16 cellular contexts compared by ENCODE assay signal in genomic region chr5:111830333-111830732, GRCh38.
DNase-seq lines count a peak whose midpoint lies in the region; ATAC-seq and TF ChIP-seq lines count a peak whose summit lies in the region.
"Had no signal": no experiment of that assay in that cellular context is flagged by ENCODE, and none has a peak within 500 bp of the region (broad histone marks: within the 10 kb centered on the region; RNA-seq: fewer than 3 reads in every experiment).

No MANE protein-coding gene starts in this region.

- no peak overlapping the region for H3K27ac Mint-ChIP-seq in mesothelial cell of epicardium
- H3K27ac Mint-ChIP-seq: activated CD4-positive, alpha-beta T cell treated with anti-CD3 and anti-CD28 coated beads, Interleukin-2, amount 10 ng/mL, durations not matched to agents 24 days and 14 days; CD4-positive, alpha-beta T cell had no signal

- peak overlapping the region; percentile 35 for H3K4me2 ChIP-seq in BLaER1

- ATAC-seq in HG03108 (IDR thresholded peaks at IDR 0.05; ENCODE audit: unreplicated experiment), result no peak
- no peak for ATAC-seq in upper lobe of right lung
- ATAC-seq: gastrocnemius medialis, left colon had no signal

- H3K27me3 ChIP-seq in BLaER1 (no peaks in the 10 kb centered on the region), upper lobe of right lung (no peaks in the 10 kb centered on the region)
- H3K27me3 ChIP-seq: gastrocnemius medialis had no signal

- no peaks in the 10 kb centered on the region for H3K27me3 Mint-ChIP-seq in mesothelial cell of epicardium (ENCODE audit: low read depth)
- H3K27me3 Mint-ChIP-seq: CD4-positive, alpha-beta T cell had no signal

- H3K27ac ChIP-seq in BLaER1, result no peak overlapping the region
- H3K27ac ChIP-seq in upper lobe of right lung, result no peak overlapping the region
- H3K27ac ChIP-seq: gastrocnemius medialis had no signal

- no peaks in the 10 kb centered on the region for H3K36me3 Mint-ChIP-seq in mesothelial cell of epicardium

- H3K9me3 Mint-ChIP-seq in mesothelial cell of epicardium, result peaks cover 3% of the 10 kb centered on the region
- H3K9me3 Mint-ChIP-seq: activated CD4-positive, alpha-beta T cell treated with anti-CD3 and anti-CD28 coated beads, Interleukin-2, amount 10 ng/mL, durations not matched to agents 24 days and 14 days; CD4-positive, alpha-beta T cell had no signal

- no peak overlapping the region for H3K4me3 ChIP-seq in BLaER1
- H3K4me3 ChIP-seq in foreskin fibroblast (ENCODE audit: low read depth in 1 of 2, low read length in 2 of 2), result no peak overlapping the region
- no peak overlapping the region for H3K4me3 ChIP-seq in upper lobe of right lung
- H3K4me3 ChIP-seq: gastrocnemius medialis had no signal

- H3K36me3 ChIP-seq in BLaER1 (no peaks in the 10 kb centered on the region), upper lobe of right lung (no peaks in the 10 kb centered on the region)
- H3K36me3 ChIP-seq: gastrocnemius medialis had no signal

- H3K4me1 ChIP-seq in BLaER1 (peaks cover 13% of the 10 kb centered on the region), upper lobe of right lung (no peaks in the 10 kb centered on the region)
- H3K4me1 ChIP-seq: gastrocnemius medialis had no signal

- DNase-seq in HS-27A (ENCODE audit: low read depth) (peak; percentile 59), SW480 (ENCODE audit: low spot score) (peak; percentile 98), foreskin fibroblast (peak; percentile 37 to 63), NCI-H524 (lab: John Stamatoyannopoulos, UW) (no peak), mesothelial cell of epicardium (ENCODE audit: low spot score in 2 of 2, unreplicated experiment in 2 of 2) (no peak), upper lobe of right lung (no peak)
- DNase-seq: activated CD4-positive, alpha-beta T cell treated with anti-CD3 and anti-CD28 coated beads, Interleukin-2, amount 10 ng/mL, durations not matched to agents 24 days and 14 days; CD4-positive, alpha-beta T cell; gastrocnemius medialis; GOT3; Kasumi-1; left colon; NCI-H526 treated with DMSO at 0.1 percent for 48 hours; SW 1271 had no signal

- intact Hi-C loops in upper lobe of right lung (cut with DNase I), result no loop called here

- H4K20me1 ChIP-seq in BLaER1, result no peaks in the 10 kb centered on the region

- TF ChIP-seq CTCF in foreskin fibroblast (IDR thresholded peaks at IDR 0.05; ENCODE audit: low read depth, low read length) (no peak), mesothelial cell of epicardium (IDR thresholded peaks at IDR 0.05; ENCODE audit: unreplicated experiment) (no peak), upper lobe of right lung (IDR thresholded peaks at IDR 0.05) (no peak)

- H3K9me3 ChIP-seq in BLaER1 (peaks cover 19% of the 10 kb centered on the region), upper lobe of right lung (no peaks in the 10 kb centered on the region)
- H3K9me3 ChIP-seq: gastrocnemius medialis had no signal

- peaks cover 8% of the 10 kb centered on the region for H3K4me1 Mint-ChIP-seq in mesothelial cell of epicardium
- H3K4me1 Mint-ChIP-seq: activated CD4-positive, alpha-beta T cell treated with anti-CD3 and anti-CD28 coated beads, Interleukin-2, amount 10 ng/mL, durations not matched to agents 24 days and 14 days had no signal

- H3K9ac ChIP-seq in BLaER1, result no peak overlapping the region

- no peak overlapping the region for H3K4me3 Mint-ChIP-seq in mesothelial cell of epicardium
- H3K4me3 Mint-ChIP-seq: activated CD4-positive, alpha-beta T cell treated with anti-CD3 and anti-CD28 coated beads, Interleukin-2, amount 10 ng/mL, durations not matched to agents 24 days and 14 days; CD4-positive, alpha-beta T cell had no signal

Comparison
In these comparisons a context has a peak if more than half of its experiments do, and no peak if none do; other contexts are left out.
1. DNase-seq: peak in HS-27A (single experiment), SW480 (single experiment) and foreskin fibroblast (2 of 2); none in NCI-H524 (0 of 2), mesothelial cell of epicardium (0 of 2) and upper lobe of right lung (single experiment).